ENCODE assay signal across 17 cellular contexts in genomic region chr17:74523308-74523707, GRCh38. TPM values are rescaled to one million over a fixed set of nuclear protein-coding genes. Genes with fewer than 3 reads are reported as not detected.
DNase-seq lines count a peak whose midpoint lies in the region; TF ChIP-seq lines count a peak whose summit lies in the region.
"Had no signal": no experiment of that assay in that cellular context is flagged by ENCODE, and none has a peak within 500 bp of the region (broad histone marks: within the 10 kb centered on the region; RNA-seq: fewer than 3 reads in every experiment).

No MANE protein-coding gene starts in this region.

- POLR2A ChIA-PET in MCF 10A (lab: Yijun Ruan, JAX) = no interaction called here

- TF ChIP-seq CTCF in neutrophil (IDR thresholded peaks at IDR 0.05) = no peak
- no peak for TF ChIP-seq CTCF in MCF 10A (IDR thresholded peaks at IDR 0.05; ENCODE audit: unreplicated experiment)

- DNase-seq in AG08396 (ENCODE audit: low spot score) = peak; percentile 2
- peak; percentile 25 for DNase-seq in D341Med (ENCODE audit: low spot score)
- DNase-seq in ecto neural progenitor cell (ENCODE audit: low spot score) = peak; percentile 25
- DNase-seq in H4 (ENCODE audit: low spot score) = no peak
- DNase-seq in MCF 10A (ENCODE audit: unreplicated experiment) = no peak
- no peak for DNase-seq in NCI-H1092 (lab: John Stamatoyannopoulos, UW)
- DNase-seq: AML-193; Caco-2; CD4-positive, CD25-positive, alpha-beta regulatory T cell; HCEC 1CT; KG1; NCI-H1048; NCI-H2081 treated with DMSO at 0.1 percent for 48 hours; NCI-H510A treated with DMSO at 0.1 percent for 48 hours had no signal

- H3K4me3 Mint-ChIP-seq in MCF 10A (ENCODE audit: unreplicated experiment) = no peak overlapping the region
- H3K4me3 Mint-ChIP-seq: CD4-positive, CD25-positive, alpha-beta regulatory T cell had no signal

- no peaks in the 10 kb centered on the region for H3K9me3 Mint-ChIP-seq in MCF 10A (ENCODE audit: unreplicated experiment)

- H3K27ac ChIP-seq in neutrophil = peak overlapping the region; percentile 100
- H3K27ac ChIP-seq: SJSA1 had no signal

- H3K27me3 Mint-ChIP-seq in MCF 10A (ENCODE audit: insufficient read depth, unreplicated experiment) = peaks cover 51% of the 10 kb centered on the region

- H3K36me3 ChIP-seq in neutrophil = peaks cover 31% of the 10 kb centered on the region
- H3K36me3 ChIP-seq: SJSA1 had no signal

- H3K27ac Mint-ChIP-seq in MCF 10A (ENCODE audit: low read depth, unreplicated experiment) = no peak overlapping the region
- H3K27ac Mint-ChIP-seq: CD4-positive, CD25-positive, alpha-beta regulatory T cell had no signal

- H3K27me3 ChIP-seq in neutrophil = no peaks in the 10 kb centered on the region

- peaks cover 5% of the 10 kb centered on the region for H3K4me1 Mint-ChIP-seq in MCF 10A (ENCODE audit: insufficient read depth, unreplicated experiment)
- H3K4me1 Mint-ChIP-seq: CD4-positive, CD25-positive, alpha-beta regulatory T cell had no signal

- BruUV-seq in MCF 10A (replicated peaks; lab: Mats Ljungman, UMichigan) = no TSS peak

- no peaks in the 10 kb centered on the region for H3K9me3 ChIP-seq in neutrophil

- intact Hi-C loops in MCF 10A (cut with micrococcal nuclease) = no loop called here

- H3K36me3 Mint-ChIP-seq in MCF 10A (ENCODE audit: insufficient read depth, unreplicated experiment) = no peaks in the 10 kb centered on the region
- H3K36me3 Mint-ChIP-seq: CD4-positive, CD25-positive, alpha-beta regulatory T cell had no signal

- H3K4me1 ChIP-seq in neutrophil (ENCODE audit: control insufficient read depth in 1 of 2, insufficient read depth in 1 of 2, low read depth in 1 of 2, low read length in 1 of 2) = peaks cover 93 to 99% of the 10 kb centered on the region in 2 experiments
- H3K4me1 ChIP-seq: Caco-2, SJSA1 had no signal

- CTCF ChIA-PET in MCF 10A (lab: Yijun Ruan, JAX) = interaction anchor here (1.0 kb wide), 1 partner anchor 144 kb away, joined by 3 read pairs; no protein-coding TSS in a partner anchor

- H3K4me3 ChIP-seq in neutrophil (ENCODE audit: low read depth in 1 of 2, low read length in 1 of 2) = peak overlapping the region in 1 of 2 experiments; percentile 16
- H3K4me3 ChIP-seq: SJSA1 had no signal

RNA-seq across cellular contexts. Expression of gene CD300LB, which starts 8.0 kb away (rescaled TPM):
- total RNA-seq in H4 (2014; rRNA removed; shearing (Covaris generic)) = not detected in 2 replicates
- not detected in 2 replicates for total RNA-seq in MCF 10A (2022)
- total RNA-seq: A673; Caco-2; CD4-positive, CD25-positive, alpha-beta regulatory T cell; SJSA1 had no signal

RNA-seq across cellular contexts. Expression of gene CD300C, which starts 22.6 kb away (rescaled TPM):
- 0.37 and 0.45 TPM in 2 replicates for total RNA-seq in H4 (2014; rRNA removed; shearing (Covaris generic))
- total RNA-seq in MCF 10A (2022) = not detected in 2 replicates
- total RNA-seq: A673; Caco-2; CD4-positive, CD25-positive, alpha-beta regulatory T cell; SJSA1 had no signal

RNA-seq across cellular contexts. Expression of gene CD300H, which starts 44.0 kb away (rescaled TPM):
- 0.78 TPM in 1 of 2 replicates, not detected in the other for total RNA-seq in H4 (2014; rRNA removed; shearing (Covaris generic))
- not detected in 2 replicates for total RNA-seq in MCF 10A (2022)
- total RNA-seq: A673; Caco-2; CD4-positive, CD25-positive, alpha-beta regulatory T cell; SJSA1 had no signal

RNA-seq across cellular contexts. Expression of gene CD300A, which starts 56.9 kb away (rescaled TPM):
- not detected in 2 replicates for total RNA-seq in H4 (2014; rRNA removed; shearing (Covaris generic))
- total RNA-seq in MCF 10A (2022) = not detected in 2 replicates
- total RNA-seq: A673, Caco-2, SJSA1 had no signal

Comparison
In these comparisons a context has a peak if more than half of its experiments do, and no peak if none do; other contexts are left out.
1. DNase-seq: peak in AG08396 (single experiment), D341Med (single experiment) and ecto neural progenitor cell (single experiment); none in H4 (single experiment), MCF 10A (single experiment) and NCI-H1092 (single experiment).